Comparison of ENCODE assay signal across 10 cellular contexts in genomic region chr6:10759884-10760329, GRCh38. TPM values are rescaled to one million over a fixed set of nuclear protein-coding genes. Genes with fewer than 3 reads are reported as not detected.
DNase-seq lines count a peak whose midpoint lies in the region; ATAC-seq and TF ChIP-seq lines count a peak whose summit lies in the region.
"Had no signal": no experiment of that assay in that cellular context is flagged by ENCODE, and none has a peak within 500 bp of the region (broad histone marks: within the 10 kb centered on the region; RNA-seq: fewer than 3 reads in every experiment).

No MANE protein-coding gene starts in this region.

- H3K36me3 ChIP-seq in BJ (ENCODE audit: control insufficient read depth, insufficient read depth, low read length) (no peaks in the 10 kb centered on the region; the same call in none of the 2 replicates), body of pancreas (replicated peaks in 1 of 2; ENCODE audit: insufficient read depth in 1 of 2, low read depth in 2 of 2) (no peaks in the 10 kb centered on the region)

- POLR2A ChIA-PET in BJ (lab: Charles Lee) = no interaction called here

- peak; percentile 31 for DNase-seq in BJ (ENCODE audit: low read depth)
- DNase-seq in HPDE6-E6E7 (ENCODE audit: extremely low spot score) = peak; percentile 85
- peak; percentile 15 to 52 (median 38) for DNase-seq in body of pancreas
- DNase-seq in kidney glomerular epithelial cell (lab: John Stamatoyannopoulos, UW) = peak; percentile 93
- no peak for DNase-seq in iPS-NIHi11 (ENCODE audit: low spot score)
- DNase-seq in NCI-H1694 treated with DMSO at 0.1 percent for 48 hours (lab: John Stamatoyannopoulos, UW) = no peak
- DNase-seq: NCI-H1417 treated with DMSO at 0.1 percent for 48 hours had no signal

- CTCF ChIA-PET in BJ (lab: Yijun Ruan, JAX) = interaction anchor here (0.8 to 2.4 kb wide), 7 partner anchors 9 to 41 kb away, joined by 3 to 10 read pairs (median 4); partner anchors contain the start of gene TMEM14B

- H3K4me1 ChIP-seq in body of pancreas = peaks cover 13% of the 10 kb centered on the region

- H3K27ac ChIP-seq in body of pancreas = peak overlapping the region in 2 of 4 donors; percentile 35 to 39

- no peak for TF ChIP-seq POLR2A in body of pancreas (IDR thresholded peaks at IDR 0.05)

- intact Hi-C loops in body of pancreas (cut with DNase I) = no loop called here

- H3K9me3 ChIP-seq in body of pancreas = no peaks in the 10 kb centered on the region

- WGBS in body of pancreas, 2 donors = 60 to 64% methylated on average over 6 of the region's 6 CpGs

- ATAC-seq in body of pancreas = peak; percentile 62
- ATAC-seq in HG03439 (IDR thresholded peaks at IDR 0.05; ENCODE audit: unreplicated experiment) = no peak
- ATAC-seq in HG02623 (IDR thresholded peaks at IDR 0.05; ENCODE audit: unreplicated experiment) = no peak

- TF ChIP-seq CTCF in BJ (IDR thresholded peaks at IDR 0.05; ENCODE audit: insufficient read depth, low read depth, low read length) (no peak), body of pancreas (IDR thresholded peaks at IDR 0.05) (no peak)

- no peaks in the 10 kb centered on the region for H3K27me3 ChIP-seq in BJ (ENCODE audit: control insufficient read depth, insufficient read depth, low read length)
- H3K27me3 ChIP-seq in body of pancreas = no peaks in the 10 kb centered on the region
- H3K27me3 ChIP-seq: dorsolateral prefrontal cortex had no signal

- H3K4me3 ChIP-seq in BJ (ENCODE audit: low read depth, low read length) (no peak overlapping the region), body of pancreas (no peak overlapping the region)
- H3K4me3 ChIP-seq: dorsolateral prefrontal cortex had no signal

RNA-seq across cellular contexts. Expression of gene TMEM14B, which starts 12.3 kb away (rescaled TPM):
- 52.4 and 89.4 TPM in 2 replicates for polyA plus RNA-seq in BJ (2011; rRNA removed)
- 14.8 and 21.4 TPM in 2 replicates for polyA minus RNA-seq in BJ (2011; rRNA and poly(A)+ RNA removed)
- total RNA-seq in body of pancreas = 10 to 100 TPM; 49.3 to 49.4 TPM

RNA-seq across cellular contexts. Expression of gene TMEM14C, which starts 37.0 kb away (rescaled TPM):
- polyA plus RNA-seq in BJ (2011; rRNA removed) = 210 and 226 TPM in 2 replicates
- polyA minus RNA-seq in BJ (2011; rRNA and poly(A)+ RNA removed) = 37.5 and 45.8 TPM in 2 replicates
- 10 to 100 TPM; 31.6 to 61.0 TPM for total RNA-seq in body of pancreas

Comparison
In these comparisons a context has a peak if more than half of its experiments do, and no peak if none do; other contexts are left out.
1. DNase-seq: peak in BJ (single experiment), HPDE6-E6E7 (single experiment), body of pancreas (4 of 4) and kidney glomerular epithelial cell (single experiment); none in iPS-NIHi11 (single experiment) and NCI-H1694 treated with DMSO at 0.1 percent for 48 hours (single experiment).